10 cellular contexts compared by ENCODE assay signal in the genomic region with DNA sequence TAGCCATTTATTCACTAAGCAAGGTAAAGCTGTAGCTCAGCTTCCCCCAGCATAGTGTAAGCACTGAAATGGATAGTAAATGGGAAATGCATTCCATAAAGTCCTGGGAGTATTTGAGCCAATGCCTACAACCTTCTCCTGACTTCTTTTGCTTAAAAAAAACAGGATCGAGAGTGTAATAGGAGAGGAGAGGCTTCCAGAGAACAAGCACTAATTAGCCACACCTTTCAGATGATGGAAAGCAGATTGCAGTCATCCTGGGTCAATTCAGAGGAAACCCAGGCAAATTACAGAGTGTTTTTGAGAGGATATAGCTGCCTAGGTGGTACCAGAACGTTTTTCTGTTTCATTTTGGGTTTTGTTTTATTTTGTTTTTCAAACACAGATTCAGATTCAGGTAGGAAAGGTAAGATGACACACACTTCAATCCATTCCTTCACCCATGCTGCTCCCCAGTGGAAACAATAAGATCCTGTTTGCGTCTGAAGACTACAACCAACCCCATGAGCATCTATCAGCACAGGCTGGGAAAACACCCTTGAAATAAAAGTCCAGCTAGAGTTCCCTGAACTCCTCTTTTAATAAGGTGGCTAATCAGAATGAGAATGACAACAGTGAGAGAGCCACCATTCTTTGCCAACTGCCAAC.
A peak's percentile ranks its signal among the peaks of the same experiment; 100 is the strongest.
DNase-seq lines count a peak whose midpoint lies in the region; ATAC-seq and TF ChIP-seq lines count a peak whose summit lies in the region.
"Had no signal": no experiment of that assay in that cellular context is flagged by ENCODE, and none has a peak within 500 bp of the region (broad histone marks: within the 10 kb centered on the region; RNA-seq: fewer than 3 reads in every experiment).

No MANE protein-coding gene starts in this region.

- POLR2A ChIA-PET in HEK293 (lab: Yijun Ruan, JAX), result interaction anchor here (1.7 kb wide), 1 partner anchor 408 kb away, joined by 3 read pairs; a partner anchor contains a TSS

- peaks cover 6% of the 10 kb centered on the region for H3K4me1 Mint-ChIP-seq in stimulated activated effector memory CD8-positive, alpha-beta T cell treated with anti-CD3 and anti-CD28 coated beads, Interleukin-12 subunit alpha, Interleukin-12 subunit beta, amount 100 ng/mL, for 72 hours

- DNase-seq in AG10803 (ENCODE audit: low read depth) (peak; percentile 5), WERI-Rb-1 (no peak), iPS-NIHi7 (ENCODE audit: extremely low spot score) (peak; percentile 35), COLO829 (ENCODE audit: low spot score) (no peak)
- no peak for DNase-seq in stimulated activated CD4-positive, alpha-beta T cell treated with anti-CD3 and anti-CD28 coated beads, Interleukin-4, amount 100 ng/mL, for 24 hours
- no peak for DNase-seq in stimulated activated effector memory CD8-positive, alpha-beta T cell treated with anti-CD3 and anti-CD28 coated beads, Interleukin-12 subunit alpha, Interleukin-12 subunit beta, amount 100 ng/mL, for 72 hours (ENCODE audit: low spot score in 2 of 2)
- DNase-seq: activated CD4-positive, alpha-beta T cell treated with anti-CD3 and anti-CD28 coated beads, Interleukin-2, amount 10 ng/mL, durations not matched to agents 24 days and 14 days; NCI-H1694 had no signal

- H3K27ac ChIP-seq in HEK293 (ENCODE audit: extremely low read depth, low read depth, low read length), result no peak overlapping the region
- H3K27ac ChIP-seq in WERI-Rb-1, result no peak overlapping the region

- no peaks in the 10 kb centered on the region for H3K27me3 ChIP-seq in WERI-Rb-1 (ENCODE audit: insufficient read depth, low read depth, severe bottlenecking)

- H3K4me1 ChIP-seq in HEK293 (ENCODE audit: control insufficient read depth, insufficient read depth, low read length), result no peaks in the 10 kb centered on the region

- no peaks in the 10 kb centered on the region for H3K9me3 Mint-ChIP-seq in stimulated activated effector memory CD8-positive, alpha-beta T cell treated with anti-CD3 and anti-CD28 coated beads, Interleukin-12 subunit alpha, Interleukin-12 subunit beta, amount 100 ng/mL, for 72 hours
- H3K9me3 Mint-ChIP-seq: activated CD4-positive, alpha-beta T cell treated with anti-CD3 and anti-CD28 coated beads, Interleukin-2, amount 10 ng/mL, durations not matched to agents 24 days and 14 days had no signal

- H3K4me3 Mint-ChIP-seq in stimulated activated effector memory CD8-positive, alpha-beta T cell treated with anti-CD3 and anti-CD28 coated beads, Interleukin-12 subunit alpha, Interleukin-12 subunit beta, amount 100 ng/mL, for 72 hours, result no peak overlapping the region
- H3K4me3 Mint-ChIP-seq: activated CD4-positive, alpha-beta T cell treated with anti-CD3 and anti-CD28 coated beads, Interleukin-2, amount 10 ng/mL, durations not matched to agents 24 days and 14 days had no signal

- H3K9me3 ChIP-seq in HEK293 (ENCODE audit: control insufficient read depth, insufficient read depth, low read depth, low read length) (no peaks in the 10 kb centered on the region), WERI-Rb-1 (ENCODE audit: severe bottlenecking) (no peaks in the 10 kb centered on the region)

- H3K27ac Mint-ChIP-seq in stimulated activated effector memory CD8-positive, alpha-beta T cell treated with anti-CD3 and anti-CD28 coated beads, Interleukin-12 subunit alpha, Interleukin-12 subunit beta, amount 100 ng/mL, for 72 hours, result no peak overlapping the region
- H3K27ac Mint-ChIP-seq: activated CD4-positive, alpha-beta T cell treated with anti-CD3 and anti-CD28 coated beads, Interleukin-2, amount 10 ng/mL, durations not matched to agents 24 days and 14 days had no signal

- no peaks in the 10 kb centered on the region for H3K36me3 Mint-ChIP-seq in stimulated activated effector memory CD8-positive, alpha-beta T cell treated with anti-CD3 and anti-CD28 coated beads, Interleukin-12 subunit alpha, Interleukin-12 subunit beta, amount 100 ng/mL, for 72 hours

- TF ChIP-seq CTCF in AG10803 (conservative IDR thresholded peaks at IDR 0.05; ENCODE audit: low read length) (0 out of 2 replicates have a peak, but pooled peaks have one; percentile 2), HEK293 (tag by site-specific recombination; IDR thresholded peaks at IDR 0.05) (no peak), WERI-Rb-1 (IDR thresholded peaks at IDR 0.05; ENCODE audit: low read depth, low read length) (peak; percentile 48; the same call in 1 of the 2 replicates)

- H3K4me3 ChIP-seq in AG10803 (ENCODE audit: low read length) (no peak overlapping the region), HEK293 (ENCODE audit: low read depth, low read length) (no peak overlapping the region), WERI-Rb-1 (ENCODE audit: low read depth, low read length) (no peak overlapping the region)

- ATAC-seq in HG03520 (IDR thresholded peaks at IDR 0.05; ENCODE audit: unreplicated experiment), result no peak
- ATAC-seq in stimulated activated effector memory CD8-positive, alpha-beta T cell treated with anti-CD3 and anti-CD28 coated beads, Interleukin-12 subunit alpha, Interleukin-12 subunit beta, amount 100 ng/mL, for 72 hours, result no peak

- CTCF ChIA-PET in HEK293 (lab: Yijun Ruan, JAX), result interaction anchor here (0.6 to 1.8 kb wide), 19 partner anchors 9 to 1099 kb away, joined by 3 to 6 read pairs (median 4); a partner anchor contains a TSS

- H3K36me3 ChIP-seq in HEK293 (ENCODE audit: control insufficient read depth in 2 of 2, insufficient read depth in 1 of 2, low read length in 2 of 2) (no peaks in the 10 kb centered on the region), WERI-Rb-1 (no peaks in the 10 kb centered on the region)

TF ChIP-seq in HEK293, 187 proteins besides CTCF, POLR2A, EP300 and RAD21:
- TF ChIP-seq ZNF654 (tag by site-specific recombination; IDR thresholded peaks at IDR 0.05; ENCODE audit: low read depth) (peak; percentile 38), ZNF776 (tag by site-specific recombination; IDR thresholded peaks at IDR 0.05; ENCODE audit: borderline replicate concordance) (no peak)

Comparison
In these comparisons a context has a peak if more than half of its experiments do, and no peak if none do; other contexts are left out.
1. DNase-seq: peak in AG10803 (single experiment) and iPS-NIHi7 (single experiment); none in WERI-Rb-1 (single experiment), COLO829 (single experiment), stimulated activated CD4-positive, alpha-beta T cell treated with anti-CD3 and anti-CD28 coated beads, Interleukin-4, amount 100 ng/mL, for 24 hours (single experiment) and stimulated activated effector memory CD8-positive, alpha-beta T cell treated with anti-CD3 and anti-CD28 coated beads, Interleukin-12 subunit alpha, Interleukin-12 subunit beta, amount 100 ng/mL, for 72 hours (0 of 2).